Comparison of ENCODE assay signal across 1 cellular context in the genomic region with DNA sequence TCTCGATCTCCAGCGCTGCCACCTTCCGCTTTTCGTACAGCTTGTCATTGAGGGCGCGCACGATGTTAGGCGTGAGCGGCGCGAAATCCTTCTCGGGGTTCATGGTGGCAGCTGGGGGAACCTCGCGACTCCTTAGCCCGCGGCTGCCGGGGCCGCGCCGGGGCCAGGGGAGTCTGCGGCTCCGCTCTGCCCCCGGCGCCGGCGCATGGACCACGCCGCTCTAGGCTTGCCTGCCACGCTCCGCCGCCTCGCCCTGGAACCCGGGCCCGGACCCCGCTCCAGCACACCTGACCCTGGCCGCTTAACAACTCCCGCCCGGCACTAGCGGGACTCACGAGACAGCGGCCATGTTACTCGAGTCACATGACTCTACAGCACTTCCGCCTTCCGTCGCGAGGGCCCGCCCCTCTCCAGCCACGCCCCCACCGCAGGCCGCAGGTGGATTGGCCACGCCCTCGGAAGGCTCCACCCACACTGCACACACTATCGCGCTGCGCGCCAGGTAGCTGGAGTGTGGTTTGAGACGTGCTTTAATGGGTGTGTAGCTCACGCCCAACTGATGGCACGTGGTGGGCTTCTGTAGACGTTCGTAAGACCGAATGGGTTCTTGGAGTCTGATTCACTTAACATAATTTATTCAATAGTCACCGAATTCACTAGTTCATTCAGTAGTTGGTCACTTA.
TF ChIP-seq lines count a peak whose summit lies in the region.

Gene VAC14 (minus strand): TSS at position 361 of the 683 bp plus-strand sequence. CDS start 258 bp downstream, at position 103.

TF ChIP-seq in HepG2, 621 proteins besides CTCF, POLR2A, EP300 and RAD21 (continued from another document and continues in another):
- peak; percentile 87 for TF ChIP-seq USF2 (IDR thresholded peaks at IDR 0.05; ENCODE audit: low read depth, low read length)
- TF ChIP-seq USF2 (CRISPR knock-in tag; IDR thresholded peaks at IDR 0.05; ENCODE audit: borderline replicate concordance): peak; percentile 96; the same call in 1 of the 2 replicates
- no peak for TF ChIP-seq ZNF292 (CRISPR knock-in tag; IDR thresholded peaks at IDR 0.05; ENCODE audit: borderline replicate concordance, low read depth)
- peak; percentile 63 for TF ChIP-seq ZNF768 (CRISPR knock-in tag; IDR thresholded peaks at IDR 0.05)
- TF ChIP-seq ZNF354B (CRISPR knock-in tag; IDR thresholded peaks at IDR 0.05): no peak
- no peak for TF ChIP-seq ZNF3 (CRISPR knock-in tag; IDR thresholded peaks at IDR 0.05)
- TF ChIP-seq ATAD3A (CRISPR knock-in tag; IDR thresholded peaks at IDR 0.05): no peak
- peak; percentile 81; the same call in 1 of the 2 replicates for TF ChIP-seq ZNF317 (CRISPR knock-in tag; IDR thresholded peaks at IDR 0.05)
- TF ChIP-seq, protein P1, sequence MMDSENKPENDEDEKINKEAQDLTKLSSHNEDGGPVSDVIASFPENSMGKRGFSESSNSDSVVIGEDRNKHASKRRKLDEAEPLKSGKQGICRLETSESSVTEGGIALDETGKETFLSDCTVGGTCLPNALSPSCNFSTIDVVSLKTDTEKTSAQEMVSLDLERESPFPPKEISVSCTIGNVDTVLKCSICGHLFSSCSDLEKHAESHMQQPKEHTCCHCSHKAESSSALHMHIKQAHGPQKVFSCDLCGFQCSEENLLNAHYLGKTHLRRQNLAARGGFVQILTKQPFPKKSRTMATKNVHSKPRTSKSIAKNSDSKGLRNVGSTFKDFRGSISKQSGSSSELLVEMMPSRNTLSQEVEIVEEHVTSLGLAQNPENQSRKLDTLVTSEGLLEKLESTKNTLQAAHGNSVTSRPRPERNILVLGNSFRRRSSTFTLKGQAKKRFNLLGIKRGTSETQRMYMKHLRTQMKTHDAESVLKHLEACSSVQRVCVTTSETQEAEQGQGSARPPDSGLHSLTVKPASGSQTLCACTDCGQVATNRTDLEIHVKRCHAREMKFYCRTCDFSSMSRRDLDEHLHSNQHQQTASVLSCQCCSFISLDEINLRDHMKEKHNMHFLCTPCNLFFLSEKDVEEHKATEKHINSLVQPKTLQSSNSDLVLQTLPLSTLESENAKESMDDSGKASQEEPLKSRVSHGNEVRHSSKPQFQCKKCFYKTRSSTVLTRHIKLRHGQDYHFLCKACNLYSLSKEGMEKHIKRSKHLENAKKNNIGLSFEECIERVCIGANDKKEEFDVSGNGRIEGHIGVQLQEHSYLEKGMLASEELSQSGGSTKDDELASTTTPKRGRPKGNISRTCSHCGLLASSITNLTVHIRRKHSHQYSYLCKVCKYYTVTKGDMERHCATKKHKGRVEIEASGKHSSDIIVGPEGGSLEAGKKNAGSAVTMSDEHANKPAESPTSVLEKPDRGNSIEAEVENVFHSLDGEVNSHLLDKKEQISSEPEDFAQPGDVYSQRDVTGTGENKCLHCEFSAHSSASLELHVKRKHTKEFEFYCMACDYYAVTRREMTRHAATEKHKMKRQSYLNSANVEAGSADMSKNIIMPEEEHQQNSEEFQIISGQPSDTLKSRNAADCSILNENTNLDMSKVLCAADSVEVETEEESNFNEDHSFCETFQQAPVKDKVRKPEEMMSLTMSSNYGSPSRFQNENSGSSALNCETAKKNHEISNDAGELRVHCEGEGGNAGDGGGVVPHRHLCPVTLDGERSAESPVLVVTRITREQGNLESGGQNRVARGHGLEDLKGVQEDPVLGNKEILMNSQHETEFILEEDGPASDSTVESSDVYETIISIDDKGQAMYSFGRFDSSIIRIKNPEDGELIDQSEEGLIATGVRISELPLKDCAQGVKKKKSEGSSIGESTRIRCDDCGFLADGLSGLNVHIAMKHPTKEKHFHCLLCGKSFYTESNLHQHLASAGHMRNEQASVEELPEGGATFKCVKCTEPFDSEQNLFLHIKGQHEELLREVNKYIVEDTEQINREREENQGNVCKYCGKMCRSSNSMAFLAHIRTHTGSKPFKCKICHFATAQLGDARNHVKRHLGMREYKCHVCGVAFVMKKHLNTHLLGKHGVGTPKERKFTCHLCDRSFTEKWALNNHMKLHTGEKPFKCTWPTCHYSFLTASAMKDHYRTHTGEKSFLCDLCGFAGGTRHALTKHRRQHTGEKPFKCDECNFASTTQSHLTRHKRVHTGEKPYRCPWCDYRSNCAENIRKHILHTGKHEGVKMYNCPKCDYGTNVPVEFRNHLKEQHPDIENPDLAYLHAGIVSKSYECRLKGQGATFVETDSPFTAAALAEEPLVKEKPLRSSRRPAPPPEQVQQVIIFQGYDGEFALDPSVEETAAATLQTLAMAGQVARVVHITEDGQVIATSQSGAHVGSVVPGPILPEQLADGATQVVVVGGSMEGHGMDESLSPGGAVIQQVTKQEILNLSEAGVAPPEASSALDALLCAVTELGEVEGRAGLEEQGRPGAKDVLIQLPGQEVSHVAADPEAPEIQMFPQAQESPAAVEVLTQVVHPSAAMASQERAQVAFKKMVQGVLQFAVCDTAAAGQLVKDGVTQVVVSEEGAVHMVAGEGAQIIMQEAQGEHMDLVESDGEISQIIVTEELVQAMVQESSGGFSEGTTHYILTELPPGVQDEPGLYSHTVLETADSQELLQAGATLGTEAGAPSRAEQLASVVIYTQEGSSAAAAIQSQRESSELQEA (CRISPR knock-in tag; IDR thresholded peaks at IDR 0.05; ENCODE audit: not compliant biosample characterization): no peak
- 0 out of 2 replicates have a peak, but pooled peaks have one; percentile 63 for TF ChIP-seq ZNF766 (CRISPR knock-in tag; IDR thresholded peaks at IDR 0.05; ENCODE audit: borderline replicate concordance)
- TF ChIP-seq KDM1A (CRISPR knock-in tag; IDR thresholded peaks at IDR 0.05): no peak
- no peak for TF ChIP-seq ZNF577 (CRISPR knock-in tag; IDR thresholded peaks at IDR 0.05; ENCODE audit: borderline replicate concordance, low read depth)
- TF ChIP-seq, protein P2, sequence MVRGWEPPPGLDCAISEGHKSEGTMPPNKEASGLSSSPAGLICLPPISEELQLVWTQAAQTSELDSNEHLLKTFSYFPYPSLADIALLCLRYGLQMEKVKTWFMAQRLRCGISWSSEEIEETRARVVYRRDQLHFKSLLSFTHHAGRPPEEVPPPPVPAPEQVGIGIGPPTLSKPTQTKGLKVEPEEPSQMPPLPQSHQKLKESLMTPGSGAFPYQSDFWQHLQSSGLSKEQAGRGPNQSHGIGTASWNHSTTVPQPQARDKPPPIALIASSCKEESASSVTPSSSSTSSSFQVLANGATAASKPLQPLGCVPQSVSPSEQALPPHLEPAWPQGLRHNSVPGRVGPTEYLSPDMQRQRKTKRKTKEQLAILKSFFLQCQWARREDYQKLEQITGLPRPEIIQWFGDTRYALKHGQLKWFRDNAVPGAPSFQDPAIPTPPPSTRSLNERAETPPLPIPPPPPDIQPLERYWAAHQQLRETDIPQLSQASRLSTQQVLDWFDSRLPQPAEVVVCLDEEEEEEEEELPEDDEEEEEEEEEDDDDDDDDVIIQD (CRISPR knock-in tag; IDR thresholded peaks at IDR 0.05; ENCODE audit: low read depth): peak; percentile 65; the same call in 1 of the 2 replicates
- no peak for TF ChIP-seq CENPT (CRISPR knock-in tag; IDR thresholded peaks at IDR 0.05; ENCODE audit: low read depth)
- TF ChIP-seq DRAP1 (CRISPR knock-in tag; IDR thresholded peaks at IDR 0.05): peak; percentile 92
- TF ChIP-seq NCOA2 (CRISPR knock-in tag; IDR thresholded peaks at IDR 0.05): peak; percentile 48; the same call in 1 of the 2 replicates
- TF ChIP-seq NCOA1 (CRISPR knock-in tag; IDR thresholded peaks at IDR 0.05): no peak
- TF ChIP-seq ISX (CRISPR knock-in tag; conservative IDR thresholded peaks at IDR 0.05): no peak
- TF ChIP-seq GABPB1 (CRISPR knock-in tag; IDR thresholded peaks at IDR 0.05): peak; percentile 97
- no peak for TF ChIP-seq NBN (conservative IDR thresholded peaks at IDR 0.05)
- TF ChIP-seq NFATC3 (CRISPR knock-in tag; IDR thresholded peaks at IDR 0.05): no peak
- TF ChIP-seq SIX4 (CRISPR knock-in tag; IDR thresholded peaks at IDR 0.05): no peak
- no peak for TF ChIP-seq NFE2L2 (IDR thresholded peaks at IDR 0.05; ENCODE audit: low read length)
- TF ChIP-seq HMG20B (CRISPR knock-in tag; conservative IDR thresholded peaks at IDR 0.05): no peak
- TF ChIP-seq KDM2A (CRISPR knock-in tag; IDR thresholded peaks at IDR 0.05; ENCODE audit: borderline replicate concordance, low read depth): peak; percentile 95
- no peak for TF ChIP-seq ATM (IDR thresholded peaks at IDR 0.05; ENCODE audit: borderline replicate concordance)
- TF ChIP-seq ZNF550 (CRISPR knock-in tag; IDR thresholded peaks at IDR 0.05; ENCODE audit: borderline replicate concordance): no peak
- TF ChIP-seq, protein P3, sequence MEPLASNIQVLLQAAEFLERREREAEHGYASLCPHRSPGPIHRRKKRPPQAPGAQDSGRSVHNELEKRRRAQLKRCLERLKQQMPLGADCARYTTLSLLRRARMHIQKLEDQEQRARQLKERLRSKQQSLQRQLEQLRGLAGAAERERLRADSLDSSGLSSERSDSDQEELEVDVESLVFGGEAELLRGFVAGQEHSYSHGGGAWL (CRISPR knock-in tag; IDR thresholded peaks at IDR 0.05): peak; percentile 85
- TF ChIP-seq, protein P4, sequence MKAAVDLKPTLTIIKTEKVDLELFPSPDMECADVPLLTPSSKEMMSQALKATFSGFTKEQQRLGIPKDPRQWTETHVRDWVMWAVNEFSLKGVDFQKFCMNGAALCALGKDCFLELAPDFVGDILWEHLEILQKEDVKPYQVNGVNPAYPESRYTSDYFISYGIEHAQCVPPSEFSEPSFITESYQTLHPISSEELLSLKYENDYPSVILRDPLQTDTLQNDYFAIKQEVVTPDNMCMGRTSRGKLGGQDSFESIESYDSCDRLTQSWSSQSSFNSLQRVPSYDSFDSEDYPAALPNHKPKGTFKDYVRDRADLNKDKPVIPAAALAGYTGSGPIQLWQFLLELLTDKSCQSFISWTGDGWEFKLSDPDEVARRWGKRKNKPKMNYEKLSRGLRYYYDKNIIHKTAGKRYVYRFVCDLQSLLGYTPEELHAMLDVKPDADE (CRISPR knock-in tag; IDR thresholded peaks at IDR 0.05): no peak
- TF ChIP-seq MXD1 (CRISPR knock-in tag; IDR thresholded peaks at IDR 0.05): peak; percentile 81
- TF ChIP-seq, protein P5, sequence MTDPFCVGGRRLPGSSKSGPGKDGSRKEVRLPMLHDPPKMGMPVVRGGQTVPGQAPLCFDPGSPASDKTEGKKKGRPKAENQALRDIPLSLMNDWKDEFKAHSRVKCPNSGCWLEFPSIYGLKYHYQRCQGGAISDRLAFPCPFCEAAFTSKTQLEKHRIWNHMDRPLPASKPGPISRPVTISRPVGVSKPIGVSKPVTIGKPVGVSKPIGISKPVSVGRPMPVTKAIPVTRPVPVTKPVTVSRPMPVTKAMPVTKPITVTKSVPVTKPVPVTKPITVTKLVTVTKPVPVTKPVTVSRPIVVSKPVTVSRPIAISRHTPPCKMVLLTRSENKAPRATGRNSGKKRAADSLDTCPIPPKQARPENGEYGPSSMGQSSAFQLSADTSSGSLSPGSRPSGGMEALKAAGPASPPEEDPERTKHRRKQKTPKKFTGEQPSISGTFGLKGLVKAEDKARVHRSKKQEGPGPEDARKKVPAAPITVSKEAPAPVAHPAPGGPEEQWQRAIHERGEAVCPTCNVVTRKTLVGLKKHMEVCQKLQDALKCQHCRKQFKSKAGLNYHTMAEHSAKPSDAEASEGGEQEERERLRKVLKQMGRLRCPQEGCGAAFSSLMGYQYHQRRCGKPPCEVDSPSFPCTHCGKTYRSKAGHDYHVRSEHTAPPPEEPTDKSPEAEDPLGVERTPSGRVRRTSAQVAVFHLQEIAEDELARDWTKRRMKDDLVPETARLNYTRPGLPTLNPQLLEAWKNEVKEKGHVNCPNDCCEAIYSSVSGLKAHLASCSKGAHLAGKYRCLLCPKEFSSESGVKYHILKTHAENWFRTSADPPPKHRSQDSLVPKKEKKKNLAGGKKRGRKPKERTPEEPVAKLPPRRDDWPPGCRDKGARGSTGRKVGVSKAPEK (CRISPR knock-in tag; IDR thresholded peaks at IDR 0.05; ENCODE audit: borderline replicate concordance): no peak
- no peak for TF ChIP-seq JDP2 (CRISPR knock-in tag; IDR thresholded peaks at IDR 0.05; ENCODE audit: borderline replicate concordance)
- TF ChIP-seq PHB2 (IDR thresholded peaks at IDR 0.05; ENCODE audit: partially characterized antibody): no peak
- no peak for TF ChIP-seq ZFP36L2 (CRISPR knock-in tag; IDR thresholded peaks at IDR 0.05)
- no peak for TF ChIP-seq HES4 (CRISPR knock-in tag; IDR thresholded peaks at IDR 0.05; ENCODE audit: borderline replicate concordance)
- TF ChIP-seq IRF9 (CRISPR knock-in tag; IDR thresholded peaks at IDR 0.05; ENCODE audit: borderline replicate concordance): peak; percentile 87; the same call in 1 of the 2 replicates
